ENCODE assay signal across 8 cellular contexts in the genomic region with DNA sequence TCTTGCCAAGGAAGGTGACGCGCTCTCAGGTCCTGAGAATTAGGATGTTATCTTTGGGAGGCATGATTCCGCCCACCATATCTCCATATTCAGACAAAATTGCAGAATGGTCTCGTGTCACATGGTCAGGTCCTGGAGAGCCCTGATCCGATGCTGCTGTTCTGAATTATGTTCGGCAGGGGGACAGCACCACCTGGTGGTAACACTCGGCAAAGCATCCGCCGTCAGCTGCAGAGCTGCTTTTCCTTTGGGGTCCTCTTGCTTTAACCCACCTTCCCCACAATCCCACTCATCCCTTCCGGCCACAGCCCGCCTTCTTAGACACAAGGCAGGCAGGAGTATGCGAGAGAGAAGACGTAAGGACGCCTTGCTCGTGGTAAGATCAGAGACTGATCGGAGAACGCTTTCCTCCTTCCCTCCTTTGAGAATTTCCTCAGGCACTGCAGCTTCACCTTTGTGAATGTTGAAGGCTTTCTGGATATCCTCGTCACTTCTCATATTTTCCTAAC.
A peak's percentile ranks its signal among the peaks of the same experiment; 100 is the strongest.
DNase-seq lines count a peak whose midpoint lies in the region; ATAC-seq and TF ChIP-seq lines count a peak whose summit lies in the region.

No MANE protein-coding gene starts in this region.

- H3K9me3 Mint-ChIP-seq in CD4-positive, CD25-positive, alpha-beta regulatory T cell = peaks cover 0 to 1% (median 0%) of the 10 kb centered on the region in 7 donors
- no peaks in the 10 kb centered on the region for H3K9me3 Mint-ChIP-seq in activated T-cell treated with anti-CD3 and anti-CD28 coated beads, Interleukin-2, amount 50 U/mL, for 72 hours
- peaks cover 2% of the 10 kb centered on the region for H3K9me3 Mint-ChIP-seq in neural crest cell

- H3K27me3 Mint-ChIP-seq in CD4-positive, CD25-positive, alpha-beta regulatory T cell = peaks cover 29% of the 10 kb centered on the region
- H3K27me3 Mint-ChIP-seq in activated T-cell treated with anti-CD3 and anti-CD28 coated beads, Interleukin-2, amount 50 U/mL, for 72 hours (ENCODE audit: low read depth) = peaks cover 18% of the 10 kb centered on the region
- no peaks in the 10 kb centered on the region for H3K27me3 Mint-ChIP-seq in neural crest cell (ENCODE audit: low read depth)

- H3K36me3 Mint-ChIP-seq in CD4-positive, CD25-positive, alpha-beta regulatory T cell = no peaks in the 10 kb centered on the region
- no peaks in the 10 kb centered on the region for H3K36me3 Mint-ChIP-seq in activated T-cell treated with anti-CD3 and anti-CD28 coated beads, Interleukin-2, amount 50 U/mL, for 72 hours (ENCODE audit: insufficient read depth in 2 of 2)
- H3K36me3 Mint-ChIP-seq in neural crest cell (ENCODE audit: low read depth) = no peaks in the 10 kb centered on the region

- peak overlapping the region in 1 of 2 donors; percentile 21 for H3K9ac ChIP-seq in stomach smooth muscle (ENCODE audit: low read length in 2 of 2)

- no peaks in the 10 kb centered on the region for H3K4me1 ChIP-seq in CD4-positive, CD25-positive, alpha-beta regulatory T cell (ENCODE audit: control insufficient read depth, insufficient read depth, low read length, poor library complexity, severe bottlenecking)
- peaks cover 9% of the 10 kb centered on the region for H3K4me1 ChIP-seq in stomach smooth muscle (ENCODE audit: control insufficient read depth, insufficient read depth, low read length)

- H3K4me3 Mint-ChIP-seq in CD4-positive, CD25-positive, alpha-beta regulatory T cell = peak overlapping the region in 2 of 4 donors; percentile 39 to 55
- peak overlapping the region; percentile 30 to 53 for H3K4me3 Mint-ChIP-seq in activated T-cell treated with anti-CD3 and anti-CD28 coated beads, Interleukin-2, amount 50 U/mL, for 72 hours
- peak overlapping the region; percentile 5 for H3K4me3 Mint-ChIP-seq in neural crest cell

- H3K9me3 ChIP-seq in CD4-positive, CD25-positive, alpha-beta regulatory T cell (ENCODE audit: control insufficient read depth in 2 of 2, low read length in 2 of 2) = no peaks in the 10 kb centered on the region
- no peaks in the 10 kb centered on the region for H3K9me3 ChIP-seq in stomach smooth muscle (ENCODE audit: control insufficient read depth in 2 of 2, low read length in 2 of 2)

- no peak overlapping the region for H3K27ac ChIP-seq in CD4-positive, CD25-positive, alpha-beta regulatory T cell (ENCODE audit: insufficient read depth, low read length, poor library complexity, severe bottlenecking)
- H3K27ac ChIP-seq in stomach smooth muscle (ENCODE audit: low read length) = no peak overlapping the region

- H3K4me3 ChIP-seq in CD4-positive, CD25-positive, alpha-beta regulatory T cell (ENCODE audit: low read depth, low read length) = no peak overlapping the region
- H3K4me3 ChIP-seq in fibroblast of the aortic adventitia (ENCODE audit: low read depth, low read length) = peak overlapping the region; percentile 17
- peak overlapping the region; percentile 38 to 62 for H3K4me3 ChIP-seq in stomach smooth muscle (ENCODE audit: low read length in 2 of 2)

- TF ChIP-seq CTCF in fibroblast of the aortic adventitia (IDR thresholded peaks at IDR 0.05; ENCODE audit: insufficient read depth, low read length) = peak; percentile 87
- peak; percentile 96 for TF ChIP-seq CTCF in neural crest cell (conservative IDR thresholded peaks at IDR 0.05)

- DNase-seq in CD4-positive, CD25-positive, alpha-beta regulatory T cell = peak; percentile 28 to 38 (median 36)
- DNase-seq in OCI-M1 (lab: John Stamatoyannopoulos, UW) (peak; percentile 72), fibroblast of the aortic adventitia (ENCODE audit: low read depth) (peak; percentile 44), neural crest cell (ENCODE audit: low read depth, low spot score) (peak; percentile 92)
- DNase-seq in activated T-cell treated with anti-CD3 and anti-CD28 coated beads, Interleukin-2, amount 50 U/mL, for 72 hours = peak; percentile 64 to 70

- H3K36me3 ChIP-seq in CD4-positive, CD25-positive, alpha-beta regulatory T cell (ENCODE audit: control insufficient read depth, insufficient read depth, low read length) = no peaks in the 10 kb centered on the region
- H3K36me3 ChIP-seq in stomach smooth muscle (ENCODE audit: control insufficient read depth in 2 of 2, insufficient read depth in 2 of 2, low read length in 2 of 2) = no peaks in the 10 kb centered on the region

- no peaks in the 10 kb centered on the region for H3K27me3 ChIP-seq in CD4-positive, CD25-positive, alpha-beta regulatory T cell (ENCODE audit: control insufficient read depth, insufficient read depth, low read length)
- no peaks in the 10 kb centered on the region for H3K27me3 ChIP-seq in stomach smooth muscle (ENCODE audit: control insufficient read depth in 1 of 2, insufficient read depth in 2 of 2, low read length in 2 of 2)

- H3K4me1 Mint-ChIP-seq in CD4-positive, CD25-positive, alpha-beta regulatory T cell = peaks cover 0 to 11% (median 7%) of the 10 kb centered on the region in 4 donors
- H3K4me1 Mint-ChIP-seq in activated T-cell treated with anti-CD3 and anti-CD28 coated beads, Interleukin-2, amount 50 U/mL, for 72 hours (ENCODE audit: low read depth) = peaks cover 11% of the 10 kb centered on the region
- peaks cover 8% of the 10 kb centered on the region for H3K4me1 Mint-ChIP-seq in neural crest cell

- H3K27ac Mint-ChIP-seq in CD4-positive, CD25-positive, alpha-beta regulatory T cell = no peak overlapping the region
- no peak overlapping the region for H3K27ac Mint-ChIP-seq in activated T-cell treated with anti-CD3 and anti-CD28 coated beads, Interleukin-2, amount 50 U/mL, for 72 hours
- no peak overlapping the region for H3K27ac Mint-ChIP-seq in neural crest cell (ENCODE audit: unreplicated experiment)

- peak; percentile 61 to 71 for ATAC-seq in CD4-positive, CD25-positive, alpha-beta regulatory T cell (ENCODE audit: low read depth in 2 of 2)
- peak; percentile 71 for ATAC-seq in GM19351 (IDR thresholded peaks at IDR 0.05; ENCODE audit: unreplicated experiment)
- ATAC-seq in HG03521 (IDR thresholded peaks at IDR 0.05; ENCODE audit: unreplicated experiment) = peak; percentile 64
- ATAC-seq in activated T-cell treated with anti-CD3 and anti-CD28 coated beads, Interleukin-2, amount 50 U/mL, for 72 hours (replicated peaks in 1 of 2) = peak; percentile 62 to 64

Comparison
In these comparisons a context has a peak if more than half of its experiments do, and no peak if none do; other contexts are left out.
1. DNase-seq: peak in every context shown above with its lines; median percentile 92 in neural crest cell; 72 in OCI-M1; 67 in activated T-cell treated with anti-CD3 and anti-CD28 coated beads, Interleukin-2, amount 50 U/mL, for 72 hours; 44 in fibroblast of the aortic adventitia; 36 in CD4-positive, CD25-positive, alpha-beta regulatory T cell.